ENCODE assay signal across 34 cellular contexts in genomic region chr14:33401326-33401725, GRCh38.
"Had no signal": no experiment of that assay in that cellular context is flagged by ENCODE, and none has a peak within 500 bp of the region (broad histone marks: within the 10 kb centered on the region; RNA-seq: fewer than 3 reads in every experiment).

No MANE protein-coding gene starts in this region.

- H3K9me3 ChIP-seq: body of pancreas, gastrocnemius medialis, thyroid gland, vagina had no signal

- H3K27me3 Mint-ChIP-seq: activated CD4-positive, alpha-beta memory T cell treated with anti-CD3 and anti-CD28 coated beads, Interleukin-2, amount 10 ng/mL, durations not matched to agents 7 days and 5 days; activated CD4-positive, alpha-beta T cell treated with anti-CD3 and anti-CD28 coated beads, Interleukin-2, amount 10 ng/mL, durations not matched to agents 7 days and 5 days; activated CD8-positive, alpha-beta memory T cell treated with anti-CD3 and anti-CD28 coated beads, Interleukin-2, amount 10 ng/mL, durations not matched to agents 7 days and 5 days; activated naive CD8-positive, alpha-beta T cell; stimulated activated naive B cell treated with anti-CD40 and anti-IgM and Interleukin-4, amounts not matched to agents 10 μg/mL and 1 μg/mL and 100 μg/mL, for 72 hours had no signal

- H3K4me3 Mint-ChIP-seq: activated CD4-positive, alpha-beta memory T cell treated with anti-CD3 and anti-CD28 coated beads, Interleukin-2, amount 10 ng/mL, durations not matched to agents 7 days and 5 days; activated CD4-positive, alpha-beta T cell treated with anti-CD3 and anti-CD28 coated beads, Interleukin-2, amount 10 ng/mL, durations not matched to agents 7 days and 5 days; activated CD8-positive, alpha-beta memory T cell treated with anti-CD3 and anti-CD28 coated beads, Interleukin-2, amount 10 ng/mL, durations not matched to agents 7 days and 5 days; activated naive CD8-positive, alpha-beta T cell; immature natural killer cell; natural killer cell; stimulated activated naive B cell treated with anti-CD40 and anti-IgM and Interleukin-4, amounts not matched to agents 10 μg/mL and 1 μg/mL and 100 μg/mL, for 72 hours had no signal

- H3K4me1 Mint-ChIP-seq: activated CD4-positive, alpha-beta memory T cell treated with anti-CD3 and anti-CD28 coated beads, Interleukin-2, amount 10 ng/mL, durations not matched to agents 7 days and 5 days; activated CD4-positive, alpha-beta T cell treated with anti-CD3 and anti-CD28 coated beads, Interleukin-2, amount 10 ng/mL, durations not matched to agents 7 days and 5 days; activated CD8-positive, alpha-beta memory T cell treated with anti-CD3 and anti-CD28 coated beads, Interleukin-2, amount 10 ng/mL, durations not matched to agents 7 days and 5 days; immature natural killer cell; natural killer cell; stimulated activated naive B cell treated with anti-CD40 and anti-IgM and Interleukin-4, amounts not matched to agents 10 μg/mL and 1 μg/mL and 100 μg/mL, for 72 hours had no signal

- H3K36me3 Mint-ChIP-seq: activated CD8-positive, alpha-beta memory T cell treated with anti-CD3 and anti-CD28 coated beads, Interleukin-2, amount 10 ng/mL, durations not matched to agents 7 days and 5 days; activated naive CD8-positive, alpha-beta T cell; immature natural killer cell; natural killer cell; stimulated activated naive B cell treated with anti-CD40 and anti-IgM and Interleukin-4, amounts not matched to agents 10 μg/mL and 1 μg/mL and 100 μg/mL, for 72 hours had no signal

- H3K9me3 Mint-ChIP-seq: activated CD4-positive, alpha-beta memory T cell treated with anti-CD3 and anti-CD28 coated beads, Interleukin-2, amount 10 ng/mL, durations not matched to agents 7 days and 5 days; activated CD4-positive, alpha-beta T cell treated with anti-CD3 and anti-CD28 coated beads, Interleukin-2, amount 10 ng/mL, durations not matched to agents 7 days and 5 days; stimulated activated naive B cell treated with anti-CD40 and anti-IgM and Interleukin-4, amounts not matched to agents 10 μg/mL and 1 μg/mL and 100 μg/mL, for 72 hours had no signal

- DNase-seq: activated CD4-positive, alpha-beta memory T cell treated with anti-CD3 and anti-CD28 coated beads, Interleukin-2, amount 10 ng/mL, durations not matched to agents 7 days and 5 days; activated CD4-positive, alpha-beta T cell treated with anti-CD3 and anti-CD28 coated beads for 1 hour; activated CD4-positive, alpha-beta T cell treated with anti-CD3 and anti-CD28 coated beads, Interleukin-2, amount 10 ng/mL, durations not matched to agents 7 days and 5 days; activated CD8-positive, alpha-beta memory T cell treated with anti-CD3 and anti-CD28 coated beads, Interleukin-2, amount 10 ng/mL, durations not matched to agents 7 days and 5 days; activated naive CD4-positive, alpha-beta T cell; activated T-cell treated with anti-CD3 and anti-CD28 coated beads, Interleukin-2, amount 50 U/mL, for 48 hours; anterior cingulate cortex; body of pancreas; cerebellar nuclear complex; dorsolateral prefrontal cortex; effector memory CD4-positive, alpha-beta T cell; gastrocnemius medialis; hippocampal formation; immature natural killer cell; kidney glomerular epithelial cell; left ventricle myocardium inferior; mesendoderm; natural killer cell; posterior cingulate gyrus; stimulated activated CD4-positive, alpha-beta T cell treated with anti-CD3 and anti-CD28 coated beads, Interleukin-1b, Interleukin-23, amount 100 ng/mL, for 48 hours; stimulated activated CD4-positive, alpha-beta T cell treated with anti-CD3 and anti-CD28 coated beads, Interleukin-4, amount 100 ng/mL, for 4 hours; stimulated activated CD8-positive, alpha-beta memory T cell treated with anti-CD3 and anti-CD28 coated beads, Interleukin-4, amount 100 ng/mL, for 48 hours; stimulated activated naive B cell treated with anti-CD40 and anti-IgM and Interleukin-4, amounts not matched to agents 10 μg/mL and 1 μg/mL and 100 μg/mL, for 72 hours; stomach; T-helper 2 cell; thyroid gland; upper lobe of left lung had no signal

- H3K27ac ChIP-seq: body of pancreas, cardiac muscle cell, coronary artery, dorsolateral prefrontal cortex, gastrocnemius medialis, left ventricle myocardium inferior, stomach, thyroid gland, vagina had no signal

- H3K36me3 ChIP-seq: cardiac muscle cell, gastrocnemius medialis, left ventricle myocardium inferior, stomach, thyroid gland, upper lobe of left lung, vagina had no signal

- H3K4me3 ChIP-seq: body of pancreas, cardiac muscle cell, coronary artery, dorsolateral prefrontal cortex, gastrocnemius medialis, left ventricle myocardium inferior, lung, smooth muscle cell, stomach, thyroid gland, upper lobe of left lung, vagina had no signal

- H3K27ac Mint-ChIP-seq: activated CD4-positive, alpha-beta memory T cell treated with anti-CD3 and anti-CD28 coated beads, Interleukin-2, amount 10 ng/mL, durations not matched to agents 7 days and 5 days; activated CD4-positive, alpha-beta T cell treated with anti-CD3 and anti-CD28 coated beads, Interleukin-2, amount 10 ng/mL, durations not matched to agents 7 days and 5 days; activated CD8-positive, alpha-beta memory T cell treated with anti-CD3 and anti-CD28 coated beads, Interleukin-2, amount 10 ng/mL, durations not matched to agents 7 days and 5 days; activated naive CD8-positive, alpha-beta T cell; immature natural killer cell; natural killer cell; stimulated activated naive B cell treated with anti-CD40 and anti-IgM and Interleukin-4, amounts not matched to agents 10 μg/mL and 1 μg/mL and 100 μg/mL, for 72 hours had no signal

- ATAC-seq: activated CD8-positive, alpha-beta memory T cell treated with anti-CD3 and anti-CD28 coated beads, Interleukin-2, amount 10 ng/mL, durations not matched to agents 7 days and 5 days; body of pancreas; gastrocnemius medialis; natural killer cell; sciatic nerve; stimulated activated naive B cell treated with anti-CD40 and anti-IgM and Interleukin-4, amounts not matched to agents 10 μg/mL and 1 μg/mL and 100 μg/mL, for 72 hours had no signal

- H3K4me2 ChIP-seq: smooth muscle cell had no signal

- H3K27me3 ChIP-seq: body of pancreas, cardiac muscle cell, dorsolateral prefrontal cortex, gastrocnemius medialis, stomach, thyroid gland, upper lobe of left lung, vagina had no signal

- H3K4me1 ChIP-seq: body of pancreas, gastrocnemius medialis, left ventricle myocardium inferior, stomach, vagina had no signal
